ENCODE assay signal across 22 cellular contexts in the genomic region with DNA sequence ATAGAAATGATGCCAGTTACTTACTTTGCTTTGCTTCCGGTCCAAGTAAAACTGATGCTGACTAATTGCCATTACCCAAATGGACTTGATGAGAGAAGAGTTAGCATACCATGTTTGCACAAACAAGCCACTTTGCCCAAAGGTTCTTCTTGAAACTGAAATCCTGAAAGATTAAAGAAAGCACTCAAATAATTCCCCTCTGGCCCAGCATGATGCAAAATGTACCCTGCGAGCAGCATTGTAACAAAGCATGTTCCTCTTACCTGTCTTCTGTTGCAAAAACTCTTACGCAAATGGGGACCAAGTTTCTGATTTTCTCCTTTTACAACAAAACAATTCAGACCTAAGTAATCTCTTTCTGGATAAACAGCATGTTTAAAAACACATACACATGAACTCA.
A peak's percentile ranks its signal among the peaks of the same experiment; 100 is the strongest.
DNase-seq lines count a peak whose midpoint lies in the region; ATAC-seq and TF ChIP-seq lines count a peak whose summit lies in the region.
"Had no signal": no experiment of that assay in that cellular context is flagged by ENCODE, and none has a peak within 500 bp of the region (broad histone marks: within the 10 kb centered on the region; RNA-seq: fewer than 3 reads in every experiment).

No MANE protein-coding gene starts in this region.

- WGBS in hepatocyte (ENCODE audit: low lambda C conversion rate, missing lambda C conversion rate), result 85% methylated on average over 3 of the region's 3 CpGs

- H3K27ac Mint-ChIP-seq in stimulated activated naive CD8-positive, alpha-beta T cell treated with anti-CD3 and anti-CD28 coated beads, Interleukin-15, Interleukin-2, amounts not matched to agents 100 ng/mL and 50 ng/mL, for 24 hours, result no peak overlapping the region
- H3K27ac Mint-ChIP-seq in activated T-helper 1 cell treated with anti-CD3 and anti-CD28 coated beads, Interleukin-12 subunit alpha, Interleukin-12 subunit beta, Interleukin-2, Interleukin-4 antibody, amounts not matched to agents 30 ng/mL and 10 ng/mL and 1 ng/mL, durations not matched to agents 14 hours and 24 hours and 36 hours, result peak overlapping the region; percentile 92
- H3K27ac Mint-ChIP-seq: neural progenitor cell had no signal

- H3K27me3 Mint-ChIP-seq in stimulated activated naive CD8-positive, alpha-beta T cell treated with anti-CD3 and anti-CD28 coated beads, Interleukin-15, Interleukin-2, amounts not matched to agents 100 ng/mL and 50 ng/mL, for 24 hours, result peaks cover 3% of the 10 kb centered on the region
- no peaks in the 10 kb centered on the region for H3K27me3 Mint-ChIP-seq in activated T-helper 1 cell treated with anti-CD3 and anti-CD28 coated beads, Interleukin-12 subunit alpha, Interleukin-12 subunit beta, Interleukin-2, Interleukin-4 antibody, amounts not matched to agents 30 ng/mL and 10 ng/mL and 1 ng/mL, durations not matched to agents 14 hours and 24 hours and 36 hours (ENCODE audit: insufficient read depth)

- H4K20me1 ChIP-seq in hepatocyte (ENCODE audit: insufficient read depth, poor library complexity, severe bottlenecking), result no peaks in the 10 kb centered on the region

- no peaks in the 10 kb centered on the region for H3K9me2 ChIP-seq in hepatocyte (replicated peaks; ENCODE audit: insufficient read depth)

- H3K9me3 ChIP-seq in hepatocyte (ENCODE audit: low read depth), result no peaks in the 10 kb centered on the region
- H3K9me3 ChIP-seq in uterus, result no peaks in the 10 kb centered on the region
- H3K9me3 ChIP-seq: lower lobe of right lung, psoas muscle, vagina had no signal

- H3K4me3 Mint-ChIP-seq in stimulated activated naive CD8-positive, alpha-beta T cell treated with anti-CD3 and anti-CD28 coated beads, Interleukin-15, Interleukin-2, amounts not matched to agents 100 ng/mL and 50 ng/mL, for 24 hours, result peak overlapping the region; percentile 83
- H3K4me3 Mint-ChIP-seq in activated T-helper 1 cell treated with anti-CD3 and anti-CD28 coated beads, Interleukin-12 subunit alpha, Interleukin-12 subunit beta, Interleukin-2, Interleukin-4 antibody, amounts not matched to agents 30 ng/mL and 10 ng/mL and 1 ng/mL, durations not matched to agents 14 hours and 24 hours and 36 hours, result peak overlapping the region; percentile 92
- H3K4me3 Mint-ChIP-seq: neural progenitor cell had no signal

- no peak overlapping the region for H3K4me3 ChIP-seq in hepatocyte
- H3K4me3 ChIP-seq in uterus, result no peak overlapping the region
- H3K4me3 ChIP-seq: lower lobe of right lung, neural progenitor cell, psoas muscle, vagina had no signal

- H3K27ac ChIP-seq in hepatocyte (peak overlapping the region; percentile 1), uterus (no peak overlapping the region)
- H3K27ac ChIP-seq: KMS-11, neural progenitor cell, psoas muscle, vagina had no signal

- H3K36me3 Mint-ChIP-seq in stimulated activated naive CD8-positive, alpha-beta T cell treated with anti-CD3 and anti-CD28 coated beads, Interleukin-15, Interleukin-2, amounts not matched to agents 100 ng/mL and 50 ng/mL, for 24 hours (ENCODE audit: low read depth), result peaks cover 28% of the 10 kb centered on the region
- peaks cover 66% of the 10 kb centered on the region for H3K36me3 Mint-ChIP-seq in activated T-helper 1 cell treated with anti-CD3 and anti-CD28 coated beads, Interleukin-12 subunit alpha, Interleukin-12 subunit beta, Interleukin-2, Interleukin-4 antibody, amounts not matched to agents 30 ng/mL and 10 ng/mL and 1 ng/mL, durations not matched to agents 14 hours and 24 hours and 36 hours (ENCODE audit: low read depth)

- TF ChIP-seq POLR2A in uterus (IDR thresholded peaks at IDR 0.05), result no peak

- H3K36me3 ChIP-seq in hepatocyte (replicated peaks; ENCODE audit: insufficient read depth, low read depth), result no peaks in the 10 kb centered on the region
- no peaks in the 10 kb centered on the region for H3K36me3 ChIP-seq in uterus
- H3K36me3 ChIP-seq: neural progenitor cell had no signal

- TF ChIP-seq CTCF in hepatocyte (IDR thresholded peaks at IDR 0.05; ENCODE audit: poor library complexity) (no peak), uterus (IDR thresholded peaks at IDR 0.05) (no peak)

- intact Hi-C loops in activated T-helper 1 cell treated with anti-CD3 and anti-CD28 coated beads, Interleukin-12 subunit alpha, Interleukin-12 subunit beta, Interleukin-2, Interleukin-4 antibody, amounts not matched to agents 30 ng/mL and 10 ng/mL and 1 ng/mL, durations not matched to agents 14 hours and 24 hours and 36 hours (cut with micrococcal nuclease), result no loop called here
- intact Hi-C loops in uterus (cut with DNase I; ENCODE audit: low total_unique reads), result no loop called here

- H3K4me1 ChIP-seq in hepatocyte (ENCODE audit: insufficient read depth) (peaks cover 6% of the 10 kb centered on the region), uterus (no peaks in the 10 kb centered on the region)
- H3K4me1 ChIP-seq: psoas muscle had no signal

- no peak for ATAC-seq in stimulated activated naive CD8-positive, alpha-beta T cell treated with anti-CD3 and anti-CD28 coated beads, Interleukin-15, Interleukin-2, amounts not matched to agents 100 U/mL and 50 U/mL, for 24 hours
- ATAC-seq: psoas muscle had no signal

- peaks cover 50% of the 10 kb centered on the region for H3K4me1 Mint-ChIP-seq in stimulated activated naive CD8-positive, alpha-beta T cell treated with anti-CD3 and anti-CD28 coated beads, Interleukin-15, Interleukin-2, amounts not matched to agents 100 ng/mL and 50 ng/mL, for 24 hours (ENCODE audit: low read depth)
- peaks cover 69% of the 10 kb centered on the region for H3K4me1 Mint-ChIP-seq in activated T-helper 1 cell treated with anti-CD3 and anti-CD28 coated beads, Interleukin-12 subunit alpha, Interleukin-12 subunit beta, Interleukin-2, Interleukin-4 antibody, amounts not matched to agents 30 ng/mL and 10 ng/mL and 1 ng/mL, durations not matched to agents 14 hours and 24 hours and 36 hours (ENCODE audit: low read depth)

- DNase-seq in stimulated activated naive CD8-positive, alpha-beta T cell treated with anti-CD3 and anti-CD28 coated beads, Interleukin-15, Interleukin-2, amounts not matched to agents 100 U/mL and 50 U/mL, for 24 hours, result no peak
- no peak for DNase-seq in activated T-helper 1 cell treated with anti-CD3 and anti-CD28 coated beads, Interleukin-12 subunit alpha, Interleukin-12 subunit beta, Interleukin-2, Interleukin-4 antibody, amounts not matched to agents 30 ng/mL and 10 ng/mL and 1 ng/mL, durations not matched to agents 14 hours and 24 hours and 36 hours (ENCODE audit: low spot score)
- no peak for DNase-seq in hepatocyte (ENCODE audit: low spot score)
- no peak for DNase-seq in NCI-H69 (lab: John Stamatoyannopoulos, UW)
- DNase-seq in uterus, result no peak
- DNase-seq in activated CD4-positive, CD25-positive, alpha-beta regulatory T cell (lab: John Stamatoyannopoulos, UW), result no peak
- DNase-seq: activated CD4-positive, alpha-beta T cell treated with anti-CD3 and anti-CD28 coated beads for 1 hour; aorta; C1 segment of cervical spinal cord; caudate nucleus; dermis blood vessel endothelial cell; HCEC 1CT; kidney glomerular epithelial cell; lower lobe of right lung; NCI-H1417 treated with DMSO at 0.1 percent for 48 hours; NCI-H510A; psoas muscle; SHP77 had no signal

- H3K27me3 ChIP-seq in hepatocyte (no peaks in the 10 kb centered on the region), uterus (no peaks in the 10 kb centered on the region)
- H3K27me3 ChIP-seq: neural progenitor cell, vagina had no signal

- H3K9me3 Mint-ChIP-seq in stimulated activated naive CD8-positive, alpha-beta T cell treated with anti-CD3 and anti-CD28 coated beads, Interleukin-15, Interleukin-2, amounts not matched to agents 100 ng/mL and 50 ng/mL, for 24 hours, result no peaks in the 10 kb centered on the region
- H3K9me3 Mint-ChIP-seq in activated T-helper 1 cell treated with anti-CD3 and anti-CD28 coated beads, Interleukin-12 subunit alpha, Interleukin-12 subunit beta, Interleukin-2, Interleukin-4 antibody, amounts not matched to agents 30 ng/mL and 10 ng/mL and 1 ng/mL, durations not matched to agents 14 hours and 24 hours and 36 hours, result no peaks in the 10 kb centered on the region
- H3K9me3 Mint-ChIP-seq: neural progenitor cell had no signal

- H2AFZ ChIP-seq in hepatocyte, result no peak overlapping the region
- H2AFZ ChIP-seq: neural progenitor cell had no signal

- H3K79me2 ChIP-seq in hepatocyte, result peaks cover 7% of the 10 kb centered on the region

- H3K4me2 ChIP-seq in hepatocyte, result no peak overlapping the region
- H3K4me2 ChIP-seq: KMS-11, neural progenitor cell had no signal
